Comparison of ENCODE assay signal across 1 cellular context in the genomic region with DNA sequence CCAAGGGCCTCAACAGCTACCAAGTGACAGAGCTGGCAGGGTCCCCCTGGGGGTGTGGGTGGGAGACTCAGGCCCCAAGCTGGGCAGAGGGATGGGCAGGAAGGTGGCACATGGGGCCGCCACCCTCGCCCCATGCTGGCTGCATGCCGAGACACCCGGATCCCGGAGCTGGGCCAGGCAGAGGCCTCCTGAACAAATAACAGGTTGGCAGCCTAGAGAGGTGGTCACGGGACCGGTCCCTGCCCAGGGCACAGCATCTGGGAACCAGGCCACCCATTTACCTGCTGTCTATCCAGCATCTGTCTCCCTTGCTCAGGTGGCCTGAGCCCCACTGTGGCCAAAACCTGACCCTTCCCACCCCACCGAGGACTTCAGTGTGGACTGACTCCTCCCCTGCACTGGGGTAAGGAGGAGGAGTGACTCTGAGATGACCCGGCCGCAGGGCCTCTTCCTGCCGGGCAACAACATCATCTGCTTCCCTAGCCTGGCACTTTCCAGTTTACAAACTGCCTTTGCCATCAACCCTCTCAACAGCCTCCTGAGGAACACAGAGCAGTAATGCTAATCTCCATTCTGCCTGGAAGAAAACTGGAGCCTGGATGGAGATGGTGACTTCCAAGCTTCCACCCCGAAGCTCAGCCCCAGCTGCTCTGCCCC.
TF ChIP-seq lines count a peak whose summit lies in the region.

No MANE protein-coding gene starts in this region.

TF ChIP-seq in A549, 52 proteins besides CTCF, POLR2A, EP300 and RAD21:
- TF ChIP-seq REST (IDR thresholded peaks at IDR 0.05) (no peak), ESRRA (IDR thresholded peaks at IDR 0.05; ENCODE audit: borderline replicate concordance, low read length) (no peak), HOXB5 (CRISPR knock-in tag; IDR thresholded peaks at IDR 0.05) (no peak), MAFK (IDR thresholded peaks at IDR 0.05; ENCODE audit: partially characterized antibody) (no peak), RNF2 (IDR thresholded peaks at IDR 0.05; ENCODE audit: borderline replicate concordance, low read depth) (no peak), MYC (IDR thresholded peaks at IDR 0.05; ENCODE audit: borderline replicate concordance, low read length) (no peak), USF2 (IDR thresholded peaks at IDR 0.05) (no peak), CHD2 (IDR thresholded peaks at IDR 0.05; ENCODE audit: low read length, partially characterized antibody) (no peak), NR3C1 (IDR thresholded peaks at IDR 0.05) (no peak), FOSB (CRISPR knock-in tag; IDR thresholded peaks at IDR 0.05) (no peak), KDM5A (IDR thresholded peaks at IDR 0.05) (no peak), JUNB (IDR thresholded peaks at IDR 0.05) (no peak), CEBPB (IDR thresholded peaks at IDR 0.05) (no peak), HMGXB4 (CRISPR knock-in tag; IDR thresholded peaks at IDR 0.05; ENCODE audit: borderline replicate concordance) (no peak), KDM1A (IDR thresholded peaks at IDR 0.05; ENCODE audit: low read depth) (no peak)
